8 cellular contexts compared by ENCODE assay signal in genomic region chr21:29621525-29621924, GRCh38.
"Had no signal": no experiment of that assay in that cellular context is flagged by ENCODE, and none has a peak within 500 bp of the region (broad histone marks: within the 10 kb centered on the region; RNA-seq: fewer than 3 reads in every experiment).

No MANE protein-coding gene starts in this region.

- ATAC-seq: GM12878 had no signal

- H3K4me3 ChIP-seq: GM12878 had no signal

- DNase-seq: GDM1, GF-D8 had no signal

- FAIRE-seq: G401.6, GM12878, GM12891, GM12892, GM18507, GM19239 had no signal
